In genomic region chr11:8201524-8202365, GRCh38 we compare ENCODE assay signal across 1 cellular context.
TF ChIP-seq lines count a peak whose summit lies in the region.

No MANE protein-coding gene starts in this region.

TF ChIP-seq in GM12878, 131 proteins besides CTCF, POLR2A, EP300 and RAD21 (continued from another document and continues in another):
- TF ChIP-seq, protein P1, sequence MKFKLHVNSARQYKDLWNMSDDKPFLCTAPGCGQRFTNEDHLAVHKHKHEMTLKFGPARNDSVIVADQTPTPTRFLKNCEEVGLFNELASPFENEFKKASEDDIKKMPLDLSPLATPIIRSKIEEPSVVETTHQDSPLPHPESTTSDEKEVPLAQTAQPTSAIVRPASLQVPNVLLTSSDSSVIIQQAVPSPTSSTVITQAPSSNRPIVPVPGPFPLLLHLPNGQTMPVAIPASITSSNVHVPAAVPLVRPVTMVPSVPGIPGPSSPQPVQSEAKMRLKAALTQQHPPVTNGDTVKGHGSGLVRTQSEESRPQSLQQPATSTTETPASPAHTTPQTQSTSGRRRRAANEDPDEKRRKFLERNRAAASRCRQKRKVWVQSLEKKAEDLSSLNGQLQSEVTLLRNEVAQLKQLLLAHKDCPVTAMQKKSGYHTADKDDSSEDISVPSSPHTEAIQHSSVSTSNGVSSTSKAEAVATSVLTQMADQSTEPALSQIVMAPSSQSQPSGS (IDR thresholded peaks at IDR 0.05; ENCODE audit: low read length), result no peak
- peak; percentile 47; the same call in 1 of the 2 replicates for TF ChIP-seq NR2F1 (conservative IDR thresholded peaks at IDR 0.05)
- TF ChIP-seq ATF3 (IDR thresholded peaks at IDR 0.05; ENCODE audit: borderline replicate concordance, extremely low read depth, low read depth, low read length), result 0 out of 2 replicates have a peak, but pooled peaks have one; percentile 7
- TF ChIP-seq ZNF24 (IDR thresholded peaks at IDR 0.05), result no peak
- no peak for TF ChIP-seq NR2C1 (IDR thresholded peaks at IDR 0.05)
- no peak for TF ChIP-seq STAT1 (conservative IDR thresholded peaks at IDR 0.05)
- no peak for TF ChIP-seq PAX5 (IDR thresholded peaks at IDR 0.05; ENCODE audit: borderline replicate concordance, low read depth, low read length)
- TF ChIP-seq RAD51 (IDR thresholded peaks at IDR 0.05), result peak; percentile 94
- TF ChIP-seq ZBTB11 (CRISPR knock-in tag; IDR thresholded peaks at IDR 0.05), result no peak
- no peak for TF ChIP-seq POU2F2 (IDR thresholded peaks at IDR 0.05; ENCODE audit: borderline replicate concordance, low read depth, low read length)
- TF ChIP-seq CBX5 (IDR thresholded peaks at IDR 0.05; ENCODE audit: low read depth), result no peak
- no peak for TF ChIP-seq CEBPB (IDR thresholded peaks at IDR 0.05; ENCODE audit: borderline replicate concordance in 1 of 2, low read depth in 2 of 2, low read length in 2 of 2)
- no peak for TF ChIP-seq RB1 (IDR thresholded peaks at IDR 0.05; ENCODE audit: borderline replicate concordance)
- TF ChIP-seq MTA2 (IDR thresholded peaks at IDR 0.05; ENCODE audit: low read depth), result peak; percentile 67; the same call in 1 of the 2 replicates
- peak in 1 of 2 experiments; percentile 6; a peak in 1 of 4 replicates for TF ChIP-seq BHLHE40 (IDR thresholded peaks at IDR 0.05; ENCODE audit: borderline replicate concordance in 1 of 2, low read depth in 2 of 2, low read length in 1 of 2)
- TF ChIP-seq YY1 (IDR thresholded peaks at IDR 0.05; ENCODE audit: low read depth, low read length), result no peak
- TF ChIP-seq ZZZ3 (IDR thresholded peaks at IDR 0.05; ENCODE audit: control insufficient read depth, insufficient read length, low read depth), result no peak
- no peak for TF ChIP-seq PML (IDR thresholded peaks at IDR 0.05; ENCODE audit: low read length)
- peak; percentile 27 for TF ChIP-seq RELA (IDR thresholded peaks at IDR 0.05; ENCODE audit: borderline replicate concordance, partially characterized antibody)
- no peak for TF ChIP-seq GATAD2B (conservative IDR thresholded peaks at IDR 0.05; ENCODE audit: low read depth)
- no peak for TF ChIP-seq IRF4 (IDR thresholded peaks at IDR 0.05; ENCODE audit: low read depth, low read length)
- no peak for TF ChIP-seq TCF12 (IDR thresholded peaks at IDR 0.05; ENCODE audit: low read depth, low read length)
- no peak for TF ChIP-seq POLR2AphosphoS5 (IDR thresholded peaks at IDR 0.05; ENCODE audit: low read length)
- no peak for TF ChIP-seq TCF3 (IDR thresholded peaks at IDR 0.05; ENCODE audit: borderline replicate concordance, insufficient read depth, low read depth, low read length)
- no peak for TF ChIP-seq CUX1 (IDR thresholded peaks at IDR 0.05; ENCODE audit: insufficient replicate concordance, low read depth, low read length)
- TF ChIP-seq REST (IDR thresholded peaks at IDR 0.05; ENCODE audit: low read depth, low read length), result no peak
- TF ChIP-seq SMC3 (IDR thresholded peaks at IDR 0.05; ENCODE audit: borderline replicate concordance, low read length), result no peak
- no peak for TF ChIP-seq NR2C2 (IDR thresholded peaks at IDR 0.05; ENCODE audit: borderline replicate concordance, control insufficient read depth, insufficient read length, low read depth)
- TF ChIP-seq MEF2A (IDR thresholded peaks at IDR 0.05; ENCODE audit: insufficient read depth, low read depth, low read length), result no peak
- no peak for TF ChIP-seq ZNF274 (IDR thresholded peaks at IDR 0.05; ENCODE audit: insufficient read depth, insufficient read length)
- TF ChIP-seq KDM1A (IDR thresholded peaks at IDR 0.05; ENCODE audit: borderline replicate concordance), result no peak
- TF ChIP-seq MXI1 (IDR thresholded peaks at IDR 0.05; ENCODE audit: low read depth, low read length), result peak; percentile 46; the same call in 1 of the 2 replicates
- TF ChIP-seq WRNIP1 (IDR thresholded peaks at IDR 0.05; ENCODE audit: borderline replicate concordance, low read depth, low read length), result no peak
- TF ChIP-seq FOXM1 (IDR thresholded peaks at IDR 0.05; ENCODE audit: low read depth, low read length), result no peak
- TF ChIP-seq RCOR1 (conservative IDR thresholded peaks at IDR 0.05; ENCODE audit: low read depth, low read length), result no peak
- no peak for TF ChIP-seq EED (IDR thresholded peaks at IDR 0.05; ENCODE audit: low read depth)
- TF ChIP-seq SRF (IDR thresholded peaks at IDR 0.05; ENCODE audit: low read depth in 2 of 2, low read length in 2 of 2), result no peak
- TF ChIP-seq, protein P2, sequence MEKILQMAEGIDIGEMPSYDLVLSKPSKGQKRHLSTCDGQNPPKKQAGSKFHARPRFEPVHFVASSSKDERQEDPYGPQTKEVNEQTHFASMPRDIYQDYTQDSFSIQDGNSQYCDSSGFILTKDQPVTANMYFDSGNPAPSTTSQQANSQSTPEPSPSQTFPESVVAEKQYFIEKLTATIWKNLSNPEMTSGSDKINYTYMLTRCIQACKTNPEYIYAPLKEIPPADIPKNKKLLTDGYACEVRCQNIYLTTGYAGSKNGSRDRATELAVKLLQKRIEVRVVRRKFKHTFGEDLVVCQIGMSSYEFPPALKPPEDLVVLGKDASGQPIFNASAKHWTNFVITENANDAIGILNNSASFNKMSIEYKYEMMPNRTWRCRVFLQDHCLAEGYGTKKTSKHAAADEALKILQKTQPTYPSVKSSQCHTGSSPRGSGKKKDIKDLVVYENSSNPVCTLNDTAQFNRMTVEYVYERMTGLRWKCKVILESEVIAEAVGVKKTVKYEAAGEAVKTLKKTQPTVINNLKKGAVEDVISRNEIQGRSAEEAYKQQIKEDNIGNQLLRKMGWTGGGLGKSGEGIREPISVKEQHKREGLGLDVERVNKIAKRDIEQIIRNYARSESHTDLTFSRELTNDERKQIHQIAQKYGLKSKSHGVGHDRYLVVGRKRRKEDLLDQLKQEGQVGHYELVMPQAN (conservative IDR thresholded peaks at IDR 0.05), result no peak
- TF ChIP-seq FOXK2 (IDR thresholded peaks at IDR 0.05), result no peak
- TF ChIP-seq, protein P3, sequence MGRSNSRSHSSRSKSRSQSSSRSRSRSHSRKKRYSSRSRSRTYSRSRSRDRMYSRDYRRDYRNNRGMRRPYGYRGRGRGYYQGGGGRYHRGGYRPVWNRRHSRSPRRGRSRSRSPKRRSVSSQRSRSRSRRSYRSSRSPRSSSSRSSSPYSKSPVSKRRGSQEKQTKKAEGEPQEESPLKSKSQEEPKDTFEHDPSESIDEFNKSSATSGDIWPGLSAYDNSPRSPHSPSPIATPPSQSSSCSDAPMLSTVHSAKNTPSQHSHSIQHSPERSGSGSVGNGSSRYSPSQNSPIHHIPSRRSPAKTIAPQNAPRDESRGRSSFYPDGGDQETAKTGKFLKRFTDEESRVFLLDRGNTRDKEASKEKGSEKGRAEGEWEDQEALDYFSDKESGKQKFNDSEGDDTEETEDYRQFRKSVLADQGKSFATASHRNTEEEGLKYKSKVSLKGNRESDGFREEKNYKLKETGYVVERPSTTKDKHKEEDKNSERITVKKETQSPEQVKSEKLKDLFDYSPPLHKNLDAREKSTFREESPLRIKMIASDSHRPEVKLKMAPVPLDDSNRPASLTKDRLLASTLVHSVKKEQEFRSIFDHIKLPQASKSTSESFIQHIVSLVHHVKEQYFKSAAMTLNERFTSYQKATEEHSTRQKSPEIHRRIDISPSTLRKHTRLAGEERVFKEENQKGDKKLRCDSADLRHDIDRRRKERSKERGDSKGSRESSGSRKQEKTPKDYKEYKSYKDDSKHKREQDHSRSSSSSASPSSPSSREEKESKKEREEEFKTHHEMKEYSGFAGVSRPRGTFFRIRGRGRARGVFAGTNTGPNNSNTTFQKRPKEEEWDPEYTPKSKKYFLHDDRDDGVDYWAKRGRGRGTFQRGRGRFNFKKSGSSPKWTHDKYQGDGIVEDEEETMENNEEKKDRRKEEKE (IDR thresholded peaks at IDR 0.05), result no peak
- no peak for TF ChIP-seq HDAC6 (IDR thresholded peaks at IDR 0.05; ENCODE audit: unreplicated experiment)
- TF ChIP-seq SUPT20H (IDR thresholded peaks at IDR 0.05; ENCODE audit: borderline replicate concordance, control insufficient read depth, low read depth, low read length), result no peak
- TF ChIP-seq, protein P4, sequence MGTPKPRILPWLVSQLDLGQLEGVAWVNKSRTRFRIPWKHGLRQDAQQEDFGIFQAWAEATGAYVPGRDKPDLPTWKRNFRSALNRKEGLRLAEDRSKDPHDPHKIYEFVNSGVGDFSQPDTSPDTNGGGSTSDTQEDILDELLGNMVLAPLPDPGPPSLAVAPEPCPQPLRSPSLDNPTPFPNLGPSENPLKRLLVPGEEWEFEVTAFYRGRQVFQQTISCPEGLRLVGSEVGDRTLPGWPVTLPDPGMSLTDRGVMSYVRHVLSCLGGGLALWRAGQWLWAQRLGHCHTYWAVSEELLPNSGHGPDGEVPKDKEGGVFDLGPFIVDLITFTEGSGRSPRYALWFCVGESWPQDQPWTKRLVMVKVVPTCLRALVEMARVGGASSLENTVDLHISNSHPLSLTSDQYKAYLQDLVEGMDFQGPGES (IDR thresholded peaks at IDR 0.05), result no peak
- no peak for TF ChIP-seq CBX3 (IDR thresholded peaks at IDR 0.05; ENCODE audit: borderline replicate concordance, low read depth)
- TF ChIP-seq CREM (IDR thresholded peaks at IDR 0.05; ENCODE audit: low read depth), result no peak
